9 cellular contexts compared by ENCODE assay signal in genomic region chr14:73059326-73059725, GRCh38. TPM values are rescaled to one million over a fixed set of nuclear protein-coding genes. Genes with fewer than 3 reads are reported as not detected.
DNase-seq lines count a peak whose midpoint lies in the region; ATAC-seq and TF ChIP-seq lines count a peak whose summit lies in the region.
"Had no signal": no experiment of that assay in that cellular context is flagged by ENCODE, and none has a peak within 500 bp of the region (broad histone marks: within the 10 kb centered on the region; RNA-seq: fewer than 3 reads in every experiment).

No MANE protein-coding gene starts in this region.

- H3K23ac ChIP-seq in trophoblast cell (ENCODE audit: low read length) = no peak overlapping the region

- TF ChIP-seq CTCF in epithelial cell of esophagus (IDR thresholded peaks at IDR 0.05; ENCODE audit: insufficient read depth, low read depth, low read length, missing control alignments) = no peak

- peaks cover 10% of the 10 kb centered on the region for H3K79me1 ChIP-seq in trophoblast cell (ENCODE audit: low read length)

- no peak overlapping the region for H2BK12ac ChIP-seq in trophoblast cell (ENCODE audit: low read length)

- peak overlapping the region; percentile 14 for H3K27ac ChIP-seq in trophoblast cell (ENCODE audit: low read depth, low read length)

- no peak overlapping the region for H3K14ac ChIP-seq in trophoblast cell (ENCODE audit: low read length)

- DNase-seq in EH (ENCODE audit: low read depth) = peak; percentile 40
- peak; percentile 36 for DNase-seq in NCI-H1694 (lab: John Stamatoyannopoulos, UW)
- peak; percentile 18 for DNase-seq in epithelial cell of esophagus (ENCODE audit: low read depth)
- DNase-seq in trophoblast cell = no peak
- no peak for DNase-seq in LoVo (ENCODE audit: low spot score)
- DNase-seq in activated gamma-delta T cell (lab: John Stamatoyannopoulos, UW) = no peak
- DNase-seq: NCI-H2081 treated with DMSO at 0.1 percent for 48 hours had no signal

- H3K36me3 ChIP-seq in trophoblast cell (ENCODE audit: control insufficient read depth in 1 of 2, insufficient read depth in 2 of 2, low read length in 2 of 2) = peaks cover 3 to 4% of the 10 kb centered on the region in 2 experiments

- H3K27me3 ChIP-seq in trophoblast cell (ENCODE audit: insufficient read depth, low read length) = no peaks in the 10 kb centered on the region

- peak overlapping the region; percentile 86 for H3K9ac ChIP-seq in trophoblast cell (ENCODE audit: low read length)

- peak overlapping the region; percentile 78 for H2BK5ac ChIP-seq in trophoblast cell (ENCODE audit: low read depth, low read length, poor library complexity)

- H3K9me3 ChIP-seq in trophoblast cell (ENCODE audit: insufficient read depth, low read depth, low read length) = no peaks in the 10 kb centered on the region

- peak overlapping the region; percentile 87 for H3K4me2 ChIP-seq in trophoblast cell (ENCODE audit: low read length)

- no peak overlapping the region for H3K18ac ChIP-seq in trophoblast cell (ENCODE audit: low read length)

- no CpG with 5 or more reads among the region's 9 CpGs for WGBS in trophoblast cell (ENCODE audit: extremely low coverage, insufficient coverage, insufficient read length)

- peaks cover 0 to 4% of the 10 kb centered on the region in 2 experiments for H3K4me1 ChIP-seq in trophoblast cell (ENCODE audit: control insufficient read depth in 1 of 2, insufficient read depth in 2 of 2, low read length in 2 of 2)

- no peak overlapping the region for H4K8ac ChIP-seq in trophoblast cell (ENCODE audit: low read depth, low read length)

- no peak for ATAC-seq in HG03159 (IDR thresholded peaks at IDR 0.05; ENCODE audit: unreplicated experiment)
- ATAC-seq in GM21619 (IDR thresholded peaks at IDR 0.05; ENCODE audit: unreplicated experiment) = no peak

- H3K4me3 ChIP-seq in epithelial cell of esophagus (ENCODE audit: low read length) = peak overlapping the region; percentile 95
- H3K4me3 ChIP-seq in trophoblast cell (ENCODE audit: low read depth, low read length) = peak overlapping the region; percentile 92

- H4K12ac ChIP-seq in trophoblast cell (ENCODE audit: low read depth, low read length) = peak overlapping the region; percentile 95

- no peak overlapping the region for H4K91ac ChIP-seq in trophoblast cell (ENCODE audit: low read depth, low read length)

- H2BK120ac ChIP-seq in trophoblast cell (ENCODE audit: insufficient read depth, low read length, poor library complexity) = no peak overlapping the region

- H2AK5ac ChIP-seq in trophoblast cell (ENCODE audit: low read length) = no peak overlapping the region

- H3K79me2 ChIP-seq in trophoblast cell (ENCODE audit: control insufficient read depth, insufficient read depth, low read length, poor library complexity) = peaks cover 24% of the 10 kb centered on the region

- H3K4ac ChIP-seq in trophoblast cell (ENCODE audit: low read depth, low read length) = peak overlapping the region; percentile 99

- no peak overlapping the region for H2AFZ ChIP-seq in trophoblast cell (ENCODE audit: insufficient read depth, low read length, poor library complexity)

RNA-seq across cellular contexts. Expression of gene RBM25, which starts 1.0 kb away (rescaled TPM):
- polyA plus RNA-seq in trophoblast cell (2013) = 107 and 110 TPM in 2 replicates

RNA-seq across cellular contexts. Expression of gene ZFYVE1, which starts 32.4 kb away (rescaled TPM):
- polyA plus RNA-seq in trophoblast cell (2013) = 11.5 and 12.0 TPM in 2 replicates

Comparison
In these comparisons a context has a peak if more than half of its experiments do, and no peak if none do; other contexts are left out.
1. DNase-seq: peak in EH (single experiment), NCI-H1694 (single experiment) and epithelial cell of esophagus (single experiment); none in trophoblast cell (0 of 2), LoVo (single experiment) and activated gamma-delta T cell (single experiment).